23 cellular contexts compared by ENCODE assay signal in genomic region chr17:63015824-63016223, GRCh38. TPM values are rescaled to one million over a fixed set of nuclear protein-coding genes. Genes with fewer than 3 reads are reported as not detected.
DNase-seq lines count a peak whose midpoint lies in the region; ATAC-seq, FAIRE-seq and TF ChIP-seq lines count a peak whose summit lies in the region.
"Had no signal": no experiment of that assay in that cellular context is flagged by ENCODE, and none has a peak within 500 bp of the region (broad histone marks: within the 10 kb centered on the region; RNA-seq: fewer than 3 reads in every experiment).

No MANE protein-coding gene starts in this region.

- H3K9me3 Mint-ChIP-seq in GM23338, result peaks cover 3% of the 10 kb centered on the region; the same call in 2 of the 3 replicates
- H3K9me3 Mint-ChIP-seq in astrocyte (ENCODE audit: unreplicated experiment), result no peaks in the 10 kb centered on the region
- no peaks in the 10 kb centered on the region for H3K9me3 Mint-ChIP-seq in activated naive CD4-positive, alpha-beta T cell treated with anti-CD3 and anti-CD28 coated beads, Interleukin-2, amount 10 ng/mL, durations not matched to agents 7 days and 5 days
- peaks cover 0 to 3% of the 10 kb centered on the region in 2 donors for H3K9me3 Mint-ChIP-seq in activated naive CD4-positive, alpha-beta T cell treated with anti-CD3 and anti-CD28 coated beads, Interleukin-2, amount 50 U/mL, for 72 hours

- no peak overlapping the region for H3K4me3 Mint-ChIP-seq in GM23338
- no peak overlapping the region for H3K4me3 Mint-ChIP-seq in astrocyte (ENCODE audit: unreplicated experiment)
- H3K4me3 Mint-ChIP-seq in activated naive CD4-positive, alpha-beta T cell treated with anti-CD3 and anti-CD28 coated beads, Interleukin-2, amount 10 ng/mL, durations not matched to agents 7 days and 5 days, result no peak overlapping the region
- H3K4me3 Mint-ChIP-seq: B cell; CD4-positive, CD25-positive, alpha-beta regulatory T cell; CD8-positive, alpha-beta memory T cell; H9 had no signal

- no peaks in the 10 kb centered on the region for H3F3A ChIP-seq in GM23338 (replicated peaks; ENCODE audit: low read depth)

- 71 to 87% (median 84%) methylated on average over 4 of the region's 4 CpGs for WGBS in small intestine, 3 donors

- H3K27me3 Mint-ChIP-seq in GM23338 (ENCODE audit: insufficient read depth, low read depth, poor library complexity), result no peaks in the 10 kb centered on the region
- no peaks in the 10 kb centered on the region for H3K27me3 Mint-ChIP-seq in astrocyte (ENCODE audit: low read depth, unreplicated experiment)
- no peaks in the 10 kb centered on the region for H3K27me3 Mint-ChIP-seq in activated naive CD4-positive, alpha-beta T cell treated with anti-CD3 and anti-CD28 coated beads, Interleukin-2, amount 10 ng/mL, durations not matched to agents 7 days and 5 days
- H3K27me3 Mint-ChIP-seq: B cell; CD4-positive, CD25-positive, alpha-beta regulatory T cell; CD8-positive, alpha-beta memory T cell had no signal

- H3K27ac Mint-ChIP-seq in GM23338, result peak overlapping the region; percentile 34
- no peak overlapping the region for H3K27ac Mint-ChIP-seq in astrocyte (ENCODE audit: unreplicated experiment)
- no peak overlapping the region for H3K27ac Mint-ChIP-seq in activated naive CD4-positive, alpha-beta T cell treated with anti-CD3 and anti-CD28 coated beads, Interleukin-2, amount 10 ng/mL, durations not matched to agents 7 days and 5 days
- H3K27ac Mint-ChIP-seq in activated naive CD4-positive, alpha-beta T cell treated with anti-CD3 and anti-CD28 coated beads, Interleukin-2, amount 50 U/mL, for 72 hours, result no peak overlapping the region
- H3K27ac Mint-ChIP-seq: B cell; CD4-positive, CD25-positive, alpha-beta regulatory T cell; CD8-positive, alpha-beta memory T cell had no signal

- H3K36me3 ChIP-seq in GM23338 (ENCODE audit: insufficient read depth) (no peaks in the 10 kb centered on the region), astrocyte (ENCODE audit: insufficient read depth, low read length) (no peaks in the 10 kb centered on the region), small intestine (ENCODE audit: control insufficient read depth in 2 of 2, insufficient read depth in 2 of 2, low read length in 2 of 2) (no peaks in the 10 kb centered on the region)

- H3K9me3 ChIP-seq in astrocyte (ENCODE audit: insufficient read depth, low read depth, low read length), result no peaks in the 10 kb centered on the region
- H3K9me3 ChIP-seq in small intestine (ENCODE audit: control insufficient read depth, low read depth), result no peaks in the 10 kb centered on the region

- H3K36me3 Mint-ChIP-seq in GM23338 (ENCODE audit: low read depth) (peaks cover 3% of the 10 kb centered on the region; the same call in 1 of the 3 replicates), astrocyte (ENCODE audit: low read depth, unreplicated experiment) (peaks cover 9% of the 10 kb centered on the region)
- H3K36me3 Mint-ChIP-seq in activated naive CD4-positive, alpha-beta T cell treated with anti-CD3 and anti-CD28 coated beads, Interleukin-2, amount 10 ng/mL, durations not matched to agents 7 days and 5 days, result peaks cover 3% of the 10 kb centered on the region
- H3K36me3 Mint-ChIP-seq in activated naive CD4-positive, alpha-beta T cell treated with anti-CD3 and anti-CD28 coated beads, Interleukin-2, amount 50 U/mL, for 72 hours, result peaks cover 0 to 6% of the 10 kb centered on the region in 2 donors

- CTCF ChIA-PET in activated naive CD4-positive, alpha-beta T cell treated with anti-CD3 and anti-CD28 coated beads, Interleukin-2, amount 10 ng/mL, durations not matched to agents 7 days and 5 days (lab: Charles Lee), result no interaction called here

- H3K4me2 ChIP-seq in GM23338 (no peak overlapping the region), astrocyte (ENCODE audit: low read length) (no peak overlapping the region)
- H3K4me2 ChIP-seq: BLaER1 had no signal

- DNase-seq in GM23338 (ENCODE audit: low spot score) (no peak), astrocyte (ENCODE audit: low read depth) (peak; percentile 21), iris pigment epithelial cell (ENCODE audit: low read depth) (peak; percentile 15), small intestine (no peak), NCI-H345 (lab: John Stamatoyannopoulos, UW) (no peak)
- no peak for DNase-seq in activated naive CD4-positive, alpha-beta T cell treated with anti-CD3 and anti-CD28 coated beads, Interleukin-2, amount 10 ng/mL, durations not matched to agents 7 days and 5 days
- no peak for DNase-seq in activated naive CD4-positive, alpha-beta T cell treated with anti-CD3 and anti-CD28 coated beads, Interleukin-2, amount 50 U/mL, for 72 hours (ENCODE audit: low spot score in 2 of 2)
- DNase-seq: CD4-positive, CD25-positive, alpha-beta regulatory T cell; CD8-positive, alpha-beta memory T cell; DMS 273 treated with DMSO at 0.1 percent for 48 hours; DMS79; EL; GDM1; GM23248; H9 had no signal

- H3K4me1 ChIP-seq in GM23338 (ENCODE audit: insufficient read depth) (no peaks in the 10 kb centered on the region), astrocyte (ENCODE audit: insufficient read depth, low read length) (no peaks in the 10 kb centered on the region), small intestine (ENCODE audit: control insufficient read depth in 2 of 2, insufficient read depth in 1 of 2, low read depth in 1 of 2, low read length in 1 of 2) (no peaks in the 10 kb centered on the region)
- H3K4me1 ChIP-seq: BLaER1 had no signal

- H3K4me3 ChIP-seq in GM23338 (no peak overlapping the region), astrocyte (ENCODE audit: insufficient read depth, low read depth, low read length) (no peak overlapping the region), small intestine (ENCODE audit: low read depth in 1 of 2, low read length in 2 of 2) (no peak overlapping the region)
- H3K4me3 ChIP-seq: BLaER1, GM12878, GM23248 had no signal

- H3K4me1 Mint-ChIP-seq in GM23338, result peaks cover 6% of the 10 kb centered on the region; the same call in 2 of the 3 replicates
- no peaks in the 10 kb centered on the region for H3K4me1 Mint-ChIP-seq in astrocyte (ENCODE audit: low read depth, unreplicated experiment)
- no peaks in the 10 kb centered on the region for H3K4me1 Mint-ChIP-seq in activated naive CD4-positive, alpha-beta T cell treated with anti-CD3 and anti-CD28 coated beads, Interleukin-2, amount 10 ng/mL, durations not matched to agents 7 days and 5 days
- H3K4me1 Mint-ChIP-seq: B cell had no signal

- FAIRE-seq in astrocyte (lab: Jason Lieb, UNC) (no peak), small intestine (lab: Jason Lieb, UNC) (peak; percentile 49)
- FAIRE-seq: D721Med, GM12878, GM19239 had no signal

- no peak overlapping the region for H3K9ac ChIP-seq in astrocyte (ENCODE audit: low read length)
- H3K9ac ChIP-seq: BLaER1, GM23248 had no signal

- no peaks in the 10 kb centered on the region for H3K9me2 ChIP-seq in GM23338 (ENCODE audit: insufficient read depth)

- H3K79me2 ChIP-seq in GM23338 (replicated peaks; ENCODE audit: insufficient read depth) (no peaks in the 10 kb centered on the region), astrocyte (ENCODE audit: insufficient read depth, low read length) (peaks cover 85% of the 10 kb centered on the region)

- H2AFZ ChIP-seq in GM23338, result no peak overlapping the region
- no peak overlapping the region for H2AFZ ChIP-seq in astrocyte (ENCODE audit: low read depth, low read length)
- H2AFZ ChIP-seq: GM23248 had no signal

- no peak for TF ChIP-seq CTCF in GM23338 (conservative IDR thresholded peaks at IDR 0.05; ENCODE audit: low read depth in 2 of 2)
- TF ChIP-seq CTCF in astrocyte (IDR thresholded peaks at IDR 0.05; ENCODE audit: insufficient read depth, low read depth, low read length), result no peak

- H4K20me1 ChIP-seq in GM23338 (replicated peaks; ENCODE audit: insufficient read depth), result no peaks in the 10 kb centered on the region; the same call in 1 of the 2 replicates
- H4K20me1 ChIP-seq in astrocyte (ENCODE audit: insufficient read depth, low read length), result peaks cover 6% of the 10 kb centered on the region
- H4K20me1 ChIP-seq: BLaER1 had no signal

- H3K27ac ChIP-seq in GM23338 (ENCODE audit: low read depth) (no peak overlapping the region), astrocyte (ENCODE audit: low read depth, low read length) (no peak overlapping the region), small intestine (ENCODE audit: low read depth in 1 of 2, low read length in 1 of 2) (no peak overlapping the region)
- H3K27ac ChIP-seq: 22Rv1, BLaER1, C4-2B, GM23248 had no signal

- H3K27me3 ChIP-seq in GM23338 (ENCODE audit: insufficient read depth) (no peaks in the 10 kb centered on the region), astrocyte (ENCODE audit: insufficient read depth, low read length) (no peaks in the 10 kb centered on the region), small intestine (ENCODE audit: control insufficient read depth in 2 of 2, insufficient read depth in 2 of 2, low read length in 2 of 2) (no peaks in the 10 kb centered on the region)
- H3K27me3 ChIP-seq: BLaER1 had no signal

- no peak for ATAC-seq in GM23338
- ATAC-seq in activated naive CD4-positive, alpha-beta T cell treated with anti-CD3 and anti-CD28 coated beads, Interleukin-2, amount 50 U/mL, for 72 hours, result no peak
- ATAC-seq: GM12878, HCT116 had no signal

TF ChIP-seq in GM23338, 12 proteins besides CTCF, POLR2A, EP300 and RAD21 (continues in another document):
- TF ChIP-seq CREB1 (CRISPR knock-in tag; IDR thresholded peaks at IDR 0.05; ENCODE audit: low read depth) (no peak), EZH2phosphoT487 (IDR thresholded peaks at IDR 0.05; ENCODE audit: unreplicated experiment) (no peak), ETS1 (IDR thresholded peaks at IDR 0.05) (no peak), EZH2 (IDR thresholded peaks at IDR 0.05; ENCODE audit: low read depth, unreplicated experiment) (no peak), NANOG (IDR thresholded peaks at IDR 0.05; ENCODE audit: borderline replicate concordance) (no peak), JUNB (IDR thresholded peaks at IDR 0.05; ENCODE audit: unreplicated experiment) (no peak), ZNF331 (CRISPR knock-in tag; IDR thresholded peaks at IDR 0.05; ENCODE audit: low read depth) (no peak), ZNF114 (CRISPR knock-in tag; IDR thresholded peaks at IDR 0.05) (no peak)

RNA-seq across cellular contexts. Expression of gene TANC2, which starts 49.8 kb away (rescaled TPM):
- 4.7 and 5.9 TPM in 2 replicates for total RNA-seq in GM23338 (2014; rRNA removed; shearing (Covaris generic))
- polyA plus RNA-seq in GM23338 (2016; fragmentation: Nextera tagmentation; extraction: Ambion mirVana), result 1.5 and 1.7 TPM in 2 replicates
- total RNA-seq in astrocyte, result 62.2 and 66.9 TPM in 2 replicates
- polyA plus RNA-seq in small intestine, result 1 to 10 TPM in 1 of 3 donors, under 1 TPM in 2; 0.22 to 3.7 (median 0.54) TPM
- 1 to 10 TPM; 6.3 to 7.9 TPM for total RNA-seq in activated naive CD4-positive, alpha-beta T cell treated with anti-CD3 and anti-CD28 coated beads, Interleukin-2, amount 50 U/mL, for 72 hours

Comparison
In these comparisons a context has a peak if more than half of its experiments do, and no peak if none do; other contexts are left out.
1. DNase-seq: peak in astrocyte (single experiment) and iris pigment epithelial cell (single experiment); none in GM23338 (single experiment), small intestine (single experiment), activated naive CD4-positive, alpha-beta T cell treated with anti-CD3 and anti-CD28 coated beads, Interleukin-2, amount 10 ng/mL, durations not matched to agents 7 days and 5 days (single experiment), NCI-H345 (single experiment) and activated naive CD4-positive, alpha-beta T cell treated with anti-CD3 and anti-CD28 coated beads, Interleukin-2, amount 50 U/mL, for 72 hours (0 of 2).